8 cellular contexts compared by ENCODE assay signal in genomic region chr6:3226422-3227362, GRCh38.
DNase-seq lines count a peak whose midpoint lies in the region; ATAC-seq and TF ChIP-seq lines count a peak whose summit lies in the region.

No MANE protein-coding gene starts in this region.

- H3K4me3 ChIP-seq in astrocyte of the spinal cord (ENCODE audit: low read depth, low read length): peak overlapping the region; percentile 56

- TF ChIP-seq CTCF in astrocyte of the spinal cord (IDR thresholded peaks at IDR 0.05; ENCODE audit: low read depth, low read length): no peak

- no peak for ATAC-seq in stimulated activated naive CD8-positive, alpha-beta T cell treated with anti-CD3 and anti-CD28 coated beads, Interleukin-15, Interleukin-2, amounts not matched to agents 100 U/mL and 50 U/mL, for 24 hours
- no peak for ATAC-seq in GM19397 (IDR thresholded peaks at IDR 0.05; ENCODE audit: unreplicated experiment)

- in situ Hi-C loops in astrocyte of the spinal cord (cut with HindIII; ENCODE audit: low sequenced_read_pairs): no loop called here

- DNase-seq in activated CD4-positive, alpha-beta T cell treated with anti-CD3 and anti-CD28 coated beads for 48 hours: peak; percentile 46
- DNase-seq in activated CD4-positive, alpha-beta T cell treated with anti-CD3 and anti-CD28 coated beads for 1 hour: no peak
- peak; percentile 27 for DNase-seq in NCI-H2227 treated with DMSO at 0.1 percent for 48 hours (lab: John Stamatoyannopoulos, UW)
- no peak for DNase-seq in astrocyte of the spinal cord (ENCODE audit: low read depth, low spot score)
- peak; percentile 77 for DNase-seq in islet precursor cell
- peak; percentile 30 for DNase-seq in stimulated activated naive CD8-positive, alpha-beta T cell treated with anti-CD3 and anti-CD28 coated beads, Interleukin-15, Interleukin-2, amounts not matched to agents 100 U/mL and 50 U/mL, for 24 hours
- no peak for DNase-seq in GDM1 (lab: John Stamatoyannopoulos, UW)

Comparison
In these comparisons a context has a peak if more than half of its experiments do, and no peak if none do; other contexts are left out.
1. DNase-seq: peak in activated CD4-positive, alpha-beta T cell treated with anti-CD3 and anti-CD28 coated beads for 48 hours (single experiment), NCI-H2227 treated with DMSO at 0.1 percent for 48 hours (single experiment), islet precursor cell (single experiment) and stimulated activated naive CD8-positive, alpha-beta T cell treated with anti-CD3 and anti-CD28 coated beads, Interleukin-15, Interleukin-2, amounts not matched to agents 100 U/mL and 50 U/mL, for 24 hours (single experiment); none in activated CD4-positive, alpha-beta T cell treated with anti-CD3 and anti-CD28 coated beads for 1 hour (single experiment), astrocyte of the spinal cord (single experiment) and GDM1 (single experiment).